8 cellular contexts compared by ENCODE assay signal in the genomic region with DNA sequence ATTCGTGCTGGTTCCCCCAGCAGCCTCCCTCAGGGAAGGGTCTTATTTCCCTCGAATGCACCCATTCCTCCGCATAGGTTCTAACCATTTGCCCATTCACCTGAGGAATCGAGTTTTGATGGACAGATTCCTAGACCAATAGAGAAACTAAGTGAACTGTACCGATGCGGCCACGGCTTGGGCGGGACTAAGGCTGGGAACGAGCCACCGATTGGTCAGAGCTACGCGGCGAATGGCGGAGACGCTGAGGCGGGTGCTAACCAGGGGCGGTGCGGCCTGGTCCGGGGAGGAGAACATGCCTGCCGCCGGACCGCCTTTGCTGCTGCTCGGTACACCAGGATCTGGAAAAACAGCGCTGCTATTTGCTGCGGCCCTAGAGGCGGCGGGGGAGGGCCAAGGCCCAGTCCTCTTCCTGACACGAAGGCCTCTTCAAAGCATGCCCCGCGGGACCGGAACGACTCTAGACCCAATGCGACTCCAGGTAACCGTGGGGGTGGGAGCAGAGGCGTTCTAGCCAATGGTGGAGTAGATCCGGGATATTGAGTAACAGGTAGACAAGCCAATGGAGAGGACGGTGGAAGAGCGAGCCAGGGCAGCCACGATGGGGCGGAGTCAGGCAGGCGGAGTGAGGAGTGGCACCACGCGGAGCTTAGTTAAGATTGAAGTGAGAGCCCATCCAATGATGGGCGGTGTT. TPM values are rescaled to one million over a fixed set of nuclear protein-coding genes. Genes with fewer than 3 reads are reported as not detected.
DNase-seq lines count a peak whose midpoint lies in the region; TF ChIP-seq lines count a peak whose summit lies in the region.

A gene with protein sequence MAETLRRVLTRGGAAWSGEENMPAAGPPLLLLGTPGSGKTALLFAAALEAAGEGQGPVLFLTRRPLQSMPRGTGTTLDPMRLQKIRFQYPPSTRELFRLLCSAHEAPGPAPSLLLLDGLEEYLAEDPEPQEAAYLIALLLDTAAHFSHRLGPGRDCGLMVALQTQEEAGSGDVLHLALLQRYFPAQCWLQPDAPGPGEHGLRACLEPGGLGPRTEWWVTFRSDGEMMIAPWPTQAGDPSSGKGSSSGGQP (plus strand): TSS at position 218 of the 694 bp plus-strand sequence. CDS start 15 bp downstream, at position 233.

- peaks cover 17% of the 10 kb centered on the region for H3K36me3 Mint-ChIP-seq in activated naive CD4-positive, alpha-beta T cell treated with anti-CD3 and anti-CD28 coated beads for 36 hours (ENCODE audit: low read depth)

- no peaks in the 10 kb centered on the region for H3K9me3 Mint-ChIP-seq in activated naive CD4-positive, alpha-beta T cell treated with anti-CD3 and anti-CD28 coated beads for 36 hours

- intact Hi-C loops in activated naive CD4-positive, alpha-beta T cell treated with anti-CD3 and anti-CD28 coated beads for 36 hours (cut with micrococcal nuclease), result loop anchor here (1.0 to 10.0 kb wide), 8 partner anchors 28 to 720 kb away; a partner anchor contains a TSS

- CTCF ChIA-PET in activated naive CD4-positive, alpha-beta T cell treated with anti-CD3 and anti-CD28 coated beads for 36 hours (lab: Charles Lee), result interaction anchor here (0.7 to 2.1 kb wide), 8 partner anchors 8 to 111 kb away, joined by 3 to 11 read pairs (median 4); a partner anchor contains a TSS

- no peaks in the 10 kb centered on the region for H3K9me3 ChIP-seq in SJSA1 (replicated peaks)

- peak; percentile 97 for DNase-seq in GM04503 (ENCODE audit: low read depth)
- DNase-seq in HFF-Myc (ENCODE audit: extremely low read depth, low read depth), result peak; percentile 98
- peak; percentile 100 for DNase-seq in MV-4-11 (lab: John Stamatoyannopoulos, UW)
- peak; percentile 98 to 99 for DNase-seq in SJSA1 (ENCODE audit: low read depth in 1 of 2, low spot score in 2 of 2)
- peak; percentile 99 for DNase-seq in activated naive CD4-positive, alpha-beta T cell treated with anti-CD3 and anti-CD28 coated beads for 36 hours
- DNase-seq in globus pallidus (ENCODE audit: low spot score), result peak; percentile 100
- DNase-seq in non-pigmented ciliary epithelial cell (ENCODE audit: low read depth), result peak; percentile 99
- DNase-seq in superior temporal gyrus (ENCODE audit: extremely low spot score), result peak; percentile 100

- H3K27me3 Mint-ChIP-seq in activated naive CD4-positive, alpha-beta T cell treated with anti-CD3 and anti-CD28 coated beads for 36 hours (ENCODE audit: low read depth), result no peaks in the 10 kb centered on the region

- peak within 1 kb of the TSS; percentile 64 for H3K27ac ChIP-seq in SJSA1

- no peak within 1 kb of the TSS for H3K27ac Mint-ChIP-seq in activated naive CD4-positive, alpha-beta T cell treated with anti-CD3 and anti-CD28 coated beads for 36 hours

- no peak within 1 kb of the TSS for H3K4me3 Mint-ChIP-seq in activated naive CD4-positive, alpha-beta T cell treated with anti-CD3 and anti-CD28 coated beads for 36 hours

- peaks cover 34% of the 10 kb centered on the region for H3K4me1 ChIP-seq in SJSA1 (replicated peaks)

- H3K4me3 ChIP-seq in HFF-Myc (replicated peaks; ENCODE audit: low read depth, low read length) (peak within 1 kb of the TSS; percentile 61), SJSA1 (peak within 1 kb of the TSS; percentile 55)

- peaks cover 35% of the 10 kb centered on the region for H3K4me1 Mint-ChIP-seq in activated naive CD4-positive, alpha-beta T cell treated with anti-CD3 and anti-CD28 coated beads for 36 hours (ENCODE audit: low read depth)

- no peak for TF ChIP-seq CTCF in HFF-Myc (IDR thresholded peaks at IDR 0.05; ENCODE audit: low read depth, low read length, missing control alignments)

- H3K36me3 ChIP-seq in SJSA1, result no peaks in the 10 kb centered on the region

- no peaks in the 10 kb centered on the region for H3K27me3 ChIP-seq in SJSA1 (replicated peaks)

RNA-seq across cellular contexts. Expression of the gene that starts here (rescaled TPM):
- 0.38 and 0.79 TPM in 2 replicates for total RNA-seq in SJSA1 (2014; rRNA removed; shearing (Covaris generic))
- total RNA-seq in activated naive CD4-positive, alpha-beta T cell treated with anti-CD3 and anti-CD28 coated beads for 36 hours, result 1 to 10 TPM; 1.1 to 2.1 TPM

Comparison
In these comparisons a context has a peak if more than half of its experiments do, and no peak if none do; other contexts are left out.
1. Peak in every context shown above with its lines: DNase-seq, H3K4me3 ChIP-seq and H3K27ac ChIP-seq.
2. Peak in DNase-seq, H3K4me3 ChIP-seq and H3K27ac ChIP-seq in SJSA1; RNA of the gene not detected or under 1 TPM.